9 cellular contexts compared by ENCODE assay signal in the genomic region with DNA sequence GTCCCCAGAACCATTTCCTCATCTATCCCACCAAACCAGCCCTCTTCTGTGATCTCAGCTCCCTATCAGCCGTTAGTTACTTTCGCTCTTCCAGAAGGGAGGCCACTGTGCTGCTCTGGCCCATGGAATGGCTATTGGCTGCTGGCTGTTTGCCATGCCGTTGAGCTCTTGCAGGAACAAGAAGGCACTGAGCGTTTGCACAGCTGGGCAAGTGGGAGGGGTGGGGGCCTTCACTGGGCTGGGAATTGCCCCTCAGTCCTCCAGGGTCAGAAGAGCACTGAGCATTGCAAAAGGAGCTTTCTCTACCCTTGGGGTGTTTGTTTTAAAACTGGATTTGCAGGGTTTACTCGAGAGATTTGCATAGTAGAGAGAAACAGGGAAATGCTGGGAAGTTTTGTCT.
A peak's percentile ranks its signal among the peaks of the same experiment; 100 is the strongest.
DNase-seq lines count a peak whose midpoint lies in the region; FAIRE-seq and TF ChIP-seq lines count a peak whose summit lies in the region.
"Had no signal": no experiment of that assay in that cellular context is flagged by ENCODE, and none has a peak within 500 bp of the region (broad histone marks: within the 10 kb centered on the region; RNA-seq: fewer than 3 reads in every experiment).

No MANE protein-coding gene starts in this region.

- H3K36me3 ChIP-seq in kidney (ENCODE audit: control insufficient read depth in 1 of 2, insufficient read depth in 2 of 2, low read length in 2 of 2): peaks cover 0 to 4% of the 10 kb centered on the region in 2 donors
- no peaks in the 10 kb centered on the region for H3K36me3 ChIP-seq in thyroid gland
- peaks cover 90% of the 10 kb centered on the region for H3K36me3 ChIP-seq in brain microvascular endothelial cell (replicated peaks)

- H3K27ac ChIP-seq in kidney (ENCODE audit: low read depth in 2 of 2, low read length in 2 of 2) (no peak overlapping the region), thyroid gland (peak overlapping the region; percentile 43 to 82 (median 74)), brain microvascular endothelial cell (no peak overlapping the region)

- in situ Hi-C loops in G401 (cut with HindIII; ENCODE audit: low sequenced_read_pairs) (no loop called here), brain microvascular endothelial cell (cut with HindIII; ENCODE audit: low pct_ligation_motif_present, low sequenced_read_pairs) (no loop called here)

- DNase-seq in NCI-H146 treated with DMSO at 0.1 percent for 48 hours (lab: John Stamatoyannopoulos, UW; ENCODE audit: unreplicated experiment): peak; percentile 92
- peak; percentile 36 for DNase-seq in amniotic epithelial cell (ENCODE audit: low read depth)
- peak; percentile 96 for DNase-seq in kidney
- DNase-seq in thyroid gland: peak; percentile 95 to 96
- no peak for DNase-seq in G401 (ENCODE audit: low spot score)
- DNase-seq in erythroblast (lab: John Stamatoyannopoulos, UW): no peak
- DNase-seq in brain microvascular endothelial cell: no peak
- DNase-seq: T-helper 9 cell had no signal

- WGBS in thyroid gland, 2 donors: 36 to 60% methylated on average over 5 of the region's 5 CpGs

- H3K27me3 ChIP-seq in thyroid gland (no peaks in the 10 kb centered on the region), brain microvascular endothelial cell (replicated peaks) (no peaks in the 10 kb centered on the region)

- H3K4me1 ChIP-seq in kidney (ENCODE audit: control insufficient read depth in 1 of 2, insufficient read depth in 1 of 2, low read depth in 1 of 2, low read length in 2 of 2): no peaks in the 10 kb centered on the region
- H3K4me1 ChIP-seq in thyroid gland: peaks cover 27 to 40% of the 10 kb centered on the region in 2 donors

- no peak for TF ChIP-seq CTCF in kidney (IDR thresholded peaks at IDR 0.05; ENCODE audit: borderline replicate concordance, extremely low read depth, insufficient read depth)
- TF ChIP-seq CTCF in thyroid gland (IDR thresholded peaks at IDR 0.05): no peak
- TF ChIP-seq CTCF in brain microvascular endothelial cell (IDR thresholded peaks at IDR 0.05; ENCODE audit: low read depth, low read length, missing control alignments): no peak

- no peak overlapping the region for H3K4me3 ChIP-seq in kidney (ENCODE audit: low read length in 2 of 2)
- H3K4me3 ChIP-seq in thyroid gland (replicated peaks in 1 of 3): no peak overlapping the region
- H3K4me3 ChIP-seq in brain microvascular endothelial cell (ENCODE audit: low read depth, low read length): no peak overlapping the region

- peak in 1 of 2 donors; percentile 15 for TF ChIP-seq POLR2A in thyroid gland (IDR thresholded peaks at IDR 0.05)
- TF ChIP-seq POLR2A in erythroblast (IDR thresholded peaks at IDR 0.05; ENCODE audit: low read length): no peak

- intact Hi-C loops in kidney (cut with DNase I): no loop called here
- intact Hi-C loops in thyroid gland (cut with DNase I): no loop called here

- H3K9ac ChIP-seq in kidney (ENCODE audit: low read length in 2 of 2): no peak overlapping the region

- H3K9me3 ChIP-seq in kidney (ENCODE audit: control insufficient read depth in 1 of 2, low read length in 2 of 2) (no peaks in the 10 kb centered on the region), thyroid gland (no peaks in the 10 kb centered on the region)

- no peak for FAIRE-seq in kidney (lab: Jason Lieb, UNC)
- FAIRE-seq: colon had no signal

Comparison
In these comparisons a context has a peak if more than half of its experiments do, and no peak if none do; other contexts are left out.
1. DNase-seq: peak in NCI-H146 treated with DMSO at 0.1 percent for 48 hours (single experiment), amniotic epithelial cell (single experiment), kidney (single experiment) and thyroid gland (2 of 2); none in G401 (single experiment), erythroblast (0 of 2) and brain microvascular endothelial cell (single experiment).
2. H3K27ac ChIP-seq: peak in thyroid gland (3 of 3); none in kidney (0 of 2) and brain microvascular endothelial cell (single experiment).